9 cellular contexts compared by ENCODE assay signal in genomic region chr3:150761831-150762661, GRCh38. TPM values are rescaled to one million over a fixed set of nuclear protein-coding genes. Genes with fewer than 3 reads are reported as not detected.
DNase-seq lines count a peak whose midpoint lies in the region; ATAC-seq, FAIRE-seq and TF ChIP-seq lines count a peak whose summit lies in the region.
"Had no signal": no experiment of that assay in that cellular context is flagged by ENCODE, and none has a peak within 500 bp of the region (broad histone marks: within the 10 kb centered on the region; RNA-seq: fewer than 3 reads in every experiment).

No MANE protein-coding gene starts in this region.

- POLR2A ChIA-PET in HepG2 (lab: Yijun Ruan, JAX), result interaction anchor here (1.0 to 10.5 kb wide), 11 partner anchors 10 to 354 kb away, joined by 5 to 265 read pairs (median 25); partner anchors contain the start of genes ERICH6 and TSC22D2

- peaks cover 38% of the 10 kb centered on the region for H4K20me1 ChIP-seq in HepG2 (ENCODE audit: insufficient read depth, low read length)

- peak overlapping the region; percentile 99 for H3K9ac ChIP-seq in HepG2 (ENCODE audit: insufficient read depth, low read depth, low read length)

- H3K79me2 ChIP-seq in HepG2 (ENCODE audit: insufficient read depth, low read length), result peaks cover 65% of the 10 kb centered on the region

- ATAC-seq in HepG2 (no peak), GM18519 (IDR thresholded peaks at IDR 0.05; ENCODE audit: low FRiP score, unreplicated experiment) (no peak)

- no peak for TF ChIP-seq RAD21 in HepG2 (CRISPR knock-in tag; IDR thresholded peaks at IDR 0.05)

- H3K4me1 ChIP-seq in HepG2 (ENCODE audit: insufficient read depth, low read length), result peaks cover 63% of the 10 kb centered on the region

- H3K27me3 Mint-ChIP-seq in dendritic cell treated with granulocyte-macrophage colony-stimulating factor and Interleukin-4, amounts not matched to agents 40 ng/mL and 50 ng/mL, for 4 days, result no peaks in the 10 kb centered on the region

- H3K4me3 ChIP-seq in HepG2 (replicated peaks in 1 of 3; ENCODE audit: insufficient read depth in 1 of 3, low read depth in 2 of 3, low read length in 3 of 3) (peak overlapping the region; percentile 97 to 100 (median 98)), WERI-Rb-1 (ENCODE audit: low read depth, low read length) (no peak overlapping the region)

- DNase-seq in GM03348 (ENCODE audit: low spot score) (peak; percentile 62), NCI-H1417 (lab: John Stamatoyannopoulos, UW) (peak; percentile 57 to 81 (median 80)), HepG2 (ENCODE audit: low spot score) (peak; percentile 36), WERI-Rb-1 (no peak)
- DNase-seq in activated CD4-positive, alpha-beta T cell treated with anti-CD3 and anti-CD28 coated beads for 1 hour, result peak; percentile 18
- DNase-seq in stimulated activated CD8-positive, alpha-beta memory T cell treated with anti-CD3 and anti-CD28 coated beads, Interleukin-4, amount 100 ng/mL, for 24 hours (ENCODE audit: low read depth), result peak; percentile 21

- in situ Hi-C loops in HepG2 (cut with HindIII; ENCODE audit: extremely low pct_ligation_motif_present, low pct_unique_long_range_greater_than_20kb), result no loop called here

- TF ChIP-seq POLR2A in HepG2 (IDR thresholded peaks at IDR 0.05; ENCODE audit: insufficient read depth in 1 of 2, low read depth in 2 of 2, low read length in 2 of 2), result peak; percentile 18 to 35; a peak in 1 of 4 replicates

- peaks cover 48% of the 10 kb centered on the region for H3K4me1 Mint-ChIP-seq in dendritic cell treated with granulocyte-macrophage colony-stimulating factor and Interleukin-4, amounts not matched to agents 40 ng/mL and 50 ng/mL, for 4 days (ENCODE audit: low read depth)

- H3K27me3 ChIP-seq in HepG2 (ENCODE audit: control insufficient read depth in 1 of 2, insufficient read depth in 2 of 2, low read length in 2 of 2), result no peaks in the 10 kb centered on the region; a peak in 2 of 5 replicates
- peaks cover 77% of the 10 kb centered on the region for H3K27me3 ChIP-seq in WERI-Rb-1 (ENCODE audit: insufficient read depth, low read depth, severe bottlenecking)

- TF ChIP-seq CTCF in HepG2 (CRISPR knock-in tag; IDR thresholded peaks at IDR 0.05) (no peak), WERI-Rb-1 (IDR thresholded peaks at IDR 0.05; ENCODE audit: low read depth, low read length) (no peak)

- no TSS peak for BruUV-seq in HepG2 (replicated peaks; lab: Mats Ljungman, UMichigan)

- H3K36me3 ChIP-seq in HepG2 (replicated peaks in 1 of 2; ENCODE audit: control insufficient read depth in 1 of 2, insufficient read depth in 2 of 2, low read length in 2 of 2) (peaks cover 2 to 13% of the 10 kb centered on the region in 2 experiments; a peak in 4 of 5 replicates), WERI-Rb-1 (no peaks in the 10 kb centered on the region)

- no peak for FAIRE-seq in HepG2 (lab: Jason Lieb, UNC)
- FAIRE-seq: endometrium had no signal

- peak overlapping the region; percentile 98 for H3K27ac Mint-ChIP-seq in dendritic cell treated with granulocyte-macrophage colony-stimulating factor and Interleukin-4, amounts not matched to agents 40 ng/mL and 50 ng/mL, for 4 days

- peak overlapping the region; percentile 99 for H3K27ac ChIP-seq in HepG2 (ENCODE audit: extremely low read length, insufficient read depth, low read length)
- no peak overlapping the region for H3K27ac ChIP-seq in WERI-Rb-1

- H3K9me3 Mint-ChIP-seq in dendritic cell treated with granulocyte-macrophage colony-stimulating factor and Interleukin-4, amounts not matched to agents 40 ng/mL and 50 ng/mL, for 4 days, result no peaks in the 10 kb centered on the region

- intact Hi-C loops in dendritic cell treated with granulocyte-macrophage colony-stimulating factor and Interleukin-4, amounts not matched to agents 40 ng/mL and 50 ng/mL, for 4 days (cut with micrococcal nuclease), result loop anchor here (2.0 to 5.0 kb wide), 4 partner anchors 40 to 355 kb away; partner anchors contain the start of genes EIF2A, SERP1 and TSC22D2
- intact Hi-C loops in HepG2 (cut with micrococcal nuclease; ENCODE audit: unreplicated experiment), result loop anchor here (10.0 kb wide), 1 partner anchor 357 kb away; the partner anchor contains the start of gene TSC22D2

- WGBS in HepG2 (ENCODE audit: low lambda C conversion rate), result under 1% methylated on average over 31 of the region's 48 CpGs

- H3K4me3 Mint-ChIP-seq in dendritic cell treated with granulocyte-macrophage colony-stimulating factor and Interleukin-4, amounts not matched to agents 40 ng/mL and 50 ng/mL, for 4 days, result peak overlapping the region; percentile 89

- H2AFZ ChIP-seq in HepG2 (ENCODE audit: low read length), result no peak overlapping the region

- CTCF ChIA-PET in HepG2 (lab: Yijun Ruan, JAX; ENCODE audit: low intra/inter-chr PET ratio, low total read pairs), result no interaction called here

- TF ChIP-seq EP300 in HepG2 (IDR thresholded peaks at IDR 0.05; ENCODE audit: low read depth in 2 of 2, low read length in 2 of 2) (no peak), HepG2 (CRISPR knock-in tag; IDR thresholded peaks at IDR 0.05; ENCODE audit: borderline replicate concordance) (no peak)

- H3K36me3 Mint-ChIP-seq in dendritic cell treated with granulocyte-macrophage colony-stimulating factor and Interleukin-4, amounts not matched to agents 40 ng/mL and 50 ng/mL, for 4 days (ENCODE audit: low read depth), result peaks cover 27% of the 10 kb centered on the region

- H3K9me3 ChIP-seq in HepG2 (ENCODE audit: low read length), result no peaks in the 10 kb centered on the region
- H3K9me3 ChIP-seq in WERI-Rb-1 (ENCODE audit: severe bottlenecking), result peaks cover 4% of the 10 kb centered on the region

- H3K4me2 ChIP-seq in HepG2 (ENCODE audit: low read depth, low read length), result peak overlapping the region; percentile 83

TF ChIP-seq in HepG2, 621 proteins besides CTCF, POLR2A, EP300 and RAD21 (continues in another document):
- no peak for TF ChIP-seq ZNF30 (CRISPR knock-in tag; IDR thresholded peaks at IDR 0.05)
- TF ChIP-seq ZNF891 (CRISPR knock-in tag; IDR thresholded peaks at IDR 0.05), result 0 out of 2 replicates have a peak, but pooled peaks have one; percentile 15
- no peak for TF ChIP-seq KLF12 (CRISPR knock-in tag; IDR thresholded peaks at IDR 0.05; ENCODE audit: borderline replicate concordance)
- no peak for TF ChIP-seq ZNF724P (CRISPR knock-in tag; IDR thresholded peaks at IDR 0.05; ENCODE audit: borderline replicate concordance)
- TF ChIP-seq ZNF17 (CRISPR knock-in tag; IDR thresholded peaks at IDR 0.05), result no peak

RNA-seq across cellular contexts. Expression of gene SIAH2, which starts 0.9 kb away (rescaled TPM):
- total RNA-seq in HepG2 (2016; rRNA removed; fragmentation: Illumina TruSeq; extraction: Trizol), result 71.8 and 79.5 TPM in 2 replicates
- 41.9 and 49.0 TPM in 2 replicates for total RNA-seq in HepG2 (2016; cell fraction: cytosol; rRNA removed; fragmentation: Illumina TruSeq; extraction: Trizol; ENCODE audit: low read depth)
- total RNA-seq in HepG2 (2016; cell fraction: insoluble cytoplasmic fraction; rRNA removed; fragmentation: Illumina TruSeq; extraction: Trizol), result 64.5 and 73.0 TPM in 2 replicates
- 102 and 124 TPM in 2 replicates for total RNA-seq in HepG2 (2016; cell fraction: membrane; rRNA removed; fragmentation: Illumina TruSeq; extraction: Trizol)
- 38.0 and 42.7 TPM in 2 replicates for total RNA-seq in HepG2 (2016; cell fraction: nucleus; rRNA removed; fragmentation: Illumina TruSeq; extraction: Trizol)
- polyA plus RNA-seq in HepG2 (2011; rRNA removed), result 117 and 140 TPM in 2 replicates
- 63.7 and 115 TPM in 2 replicates for polyA plus RNA-seq in HepG2 (2011; cell fraction: cytosol; rRNA removed)
- polyA plus RNA-seq in HepG2 (2011; cell fraction: nucleus; rRNA removed), result 132 and 149 TPM in 2 replicates
- polyA plus RNA-seq in HepG2 (2012), result 62.2 and 69.8 TPM in 2 replicates
- polyA plus RNA-seq in HepG2 (2016; cell fraction: cytosol; fragmentation: Illumina TruSeq; extraction: Trizol; ENCODE audit: low read depth), result 51.8 and 68.8 TPM in 2 replicates
- polyA plus RNA-seq in HepG2 (2016; cell fraction: insoluble cytoplasmic fraction; fragmentation: Illumina TruSeq; extraction: Trizol; ENCODE audit: low read depth), result 103 and 110 TPM in 2 replicates
- 106 and 126 TPM in 2 replicates for polyA plus RNA-seq in HepG2 (2016; cell fraction: membrane; fragmentation: Illumina TruSeq; extraction: Trizol; ENCODE audit: low read depth)
- 70.3 and 71.0 TPM in 2 replicates for polyA plus RNA-seq in HepG2 (2016; cell fraction: nucleus; fragmentation: Illumina TruSeq; extraction: Trizol; ENCODE audit: insufficient read depth, low read depth)
- polyA minus RNA-seq in HepG2 (2011; rRNA and poly(A)+ RNA removed; ENCODE audit: low replicate concordance), result 134 and 280 TPM in 2 replicates
- 79.8 and 91.3 TPM in 2 replicates for polyA minus RNA-seq in HepG2 (2011; cell fraction: cytosol; rRNA and poly(A)+ RNA removed)
- 24.6 and 28.0 TPM in 2 replicates for polyA minus RNA-seq in HepG2 (2011; cell fraction: nucleus; rRNA and poly(A)+ RNA removed)

RNA-seq across cellular contexts. Expression of gene ERICH6, which starts 58.3 kb away (rescaled TPM):
- total RNA-seq in HepG2 (2016; rRNA removed; fragmentation: Illumina TruSeq; extraction: Trizol), result not detected in 2 replicates
- 0.18 TPM in 1 of 2 replicates, not detected in the other for total RNA-seq in HepG2 (2016; cell fraction: cytosol; rRNA removed; fragmentation: Illumina TruSeq; extraction: Trizol; ENCODE audit: low read depth)
- 0.09 TPM in 1 of 2 replicates, not detected in the other for total RNA-seq in HepG2 (2016; cell fraction: insoluble cytoplasmic fraction; rRNA removed; fragmentation: Illumina TruSeq; extraction: Trizol)
- total RNA-seq in HepG2 (2016; cell fraction: membrane; rRNA removed; fragmentation: Illumina TruSeq; extraction: Trizol), result 0.15 TPM in 1 of 2 replicates, not detected in the other
- total RNA-seq in HepG2 (2016; cell fraction: nucleus; rRNA removed; fragmentation: Illumina TruSeq; extraction: Trizol), result 0.28 TPM in 1 of 2 replicates, not detected in the other
- polyA plus RNA-seq in HepG2 (2011; rRNA removed), result 0.03 TPM in 1 of 2 replicates, not detected in the other
- polyA plus RNA-seq in HepG2 (2011; cell fraction: cytosol; rRNA removed), result 0.03 and 0.18 TPM in 2 replicates
- 0.10 and 0.48 TPM in 2 replicates for polyA plus RNA-seq in HepG2 (2011; cell fraction: nucleus; rRNA removed)
- 0.15 TPM in 1 of 2 replicates, not detected in the other for polyA plus RNA-seq in HepG2 (2012)
- polyA plus RNA-seq in HepG2 (2016; cell fraction: cytosol; fragmentation: Illumina TruSeq; extraction: Trizol; ENCODE audit: low read depth), result not detected in 2 replicates
- polyA plus RNA-seq in HepG2 (2016; cell fraction: insoluble cytoplasmic fraction; fragmentation: Illumina TruSeq; extraction: Trizol; ENCODE audit: low read depth), result not detected in 2 replicates
- not detected in 2 replicates for polyA plus RNA-seq in HepG2 (2016; cell fraction: membrane; fragmentation: Illumina TruSeq; extraction: Trizol; ENCODE audit: low read depth)
- not detected in 2 replicates for polyA plus RNA-seq in HepG2 (2016; cell fraction: nucleus; fragmentation: Illumina TruSeq; extraction: Trizol; ENCODE audit: insufficient read depth, low read depth)
- polyA minus RNA-seq in HepG2 (2011; rRNA and poly(A)+ RNA removed; ENCODE audit: low replicate concordance), result 0.09 and 0.32 TPM in 2 replicates
- polyA minus RNA-seq in HepG2 (2011; cell fraction: cytosol; rRNA and poly(A)+ RNA removed), result 0.30 TPM in 1 of 2 replicates, not detected in the other
- 0.26 and 0.50 TPM in 2 replicates for polyA minus RNA-seq in HepG2 (2011; cell fraction: nucleus; rRNA and poly(A)+ RNA removed)
